In the genomic region with DNA sequence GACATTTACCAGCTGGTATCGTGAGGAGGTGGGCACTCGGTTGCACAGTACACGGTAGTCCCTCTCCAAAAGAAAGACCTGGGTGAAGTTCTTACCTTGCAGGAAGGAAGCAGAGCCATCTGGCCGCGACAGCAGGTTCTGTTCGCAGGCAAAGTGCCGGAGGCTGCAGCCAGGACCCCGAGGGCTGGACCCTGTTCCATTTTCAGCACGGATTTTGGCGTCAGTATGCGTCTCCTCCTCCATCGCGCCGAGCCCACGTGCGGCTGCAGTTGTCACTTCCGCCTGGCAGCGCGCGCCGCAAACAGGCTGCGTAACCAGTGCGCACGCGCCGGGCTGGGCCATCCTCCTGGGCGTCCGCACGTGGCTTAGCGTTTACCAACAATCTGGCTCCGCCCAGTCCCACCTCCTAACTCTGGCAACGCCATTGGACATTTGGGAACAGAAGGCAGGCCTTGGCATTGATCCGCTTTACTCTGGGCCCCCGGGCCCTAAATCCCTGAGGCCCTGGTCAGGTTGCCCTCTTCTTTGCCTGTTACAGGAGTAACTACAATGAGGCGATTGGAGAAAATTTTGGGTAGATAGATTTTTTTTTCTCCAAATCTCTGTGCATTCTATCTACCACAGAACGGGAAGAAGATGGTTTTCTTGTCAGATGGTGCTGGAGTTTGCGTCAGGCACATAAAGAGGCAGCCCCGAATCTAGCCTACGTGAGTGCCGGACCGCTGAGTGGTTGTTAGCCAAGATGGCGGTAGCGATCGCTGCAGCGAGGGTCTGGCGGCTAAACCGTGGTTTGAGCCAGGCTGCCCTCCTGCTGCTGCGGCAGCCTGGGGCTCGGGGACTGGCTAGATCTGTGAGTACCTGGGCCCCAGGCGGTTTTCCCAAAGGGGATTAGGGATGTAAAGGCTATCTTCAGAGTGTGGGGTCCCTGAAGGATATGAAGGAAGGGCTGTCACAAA, we compare ENCODE assay signal across 8 cellular contexts. TPM values are rescaled to one million over a fixed set of nuclear protein-coding genes. Genes with fewer than 3 reads are reported as not detected.
DNase-seq lines count a peak whose midpoint lies in the region; ATAC-seq and TF ChIP-seq lines count a peak whose summit lies in the region.

A gene (plus strand): TSS at position 733 of the 956 bp plus-strand sequence. CDS start 10 bp downstream, at position 743.
A gene (minus strand): TSS at position 274 of the 956 bp plus-strand sequence. CDS start 31 bp downstream, at position 243.

- H3K4me1 ChIP-seq in PC-3 (ENCODE audit: insufficient read depth, low read length), result peaks cover 10% of the 10 kb centered on the region; the same call in 1 of the 2 replicates
- peaks cover 40% of the 10 kb centered on the region for H3K4me1 ChIP-seq in mononuclear cell (ENCODE audit: insufficient read depth, low read length)

- H3K36me3 ChIP-seq in PC-3 (ENCODE audit: low read depth, low read length), result no peaks in the 10 kb centered on the region

- H3F3A ChIP-seq in PC-3 (ENCODE audit: low read length, unreplicated experiment), result no peaks in the 10 kb centered on the region

- no peak for TF ChIP-seq EP300 in Ishikawa (IDR thresholded peaks at IDR 0.05; ENCODE audit: borderline replicate concordance)

- H3K9me2 ChIP-seq in PC-3 (replicated peaks; ENCODE audit: low read length), result no peaks in the 10 kb centered on the region

- peak within 1 kb of the TSS; percentile 97 for H3K9ac ChIP-seq in PC-3 (ENCODE audit: low read length)

- H3K4me3 ChIP-seq in PC-3 (ENCODE audit: low read length), result peak within 1 kb of the TSS; percentile 96
- H3K4me3 ChIP-seq in epithelial cell of esophagus (ENCODE audit: low read length), result peak within 1 kb of the TSS; percentile 95
- peak within 1 kb of the TSS; percentile 92 for H3K4me3 ChIP-seq in mononuclear cell (ENCODE audit: low read length)

- H3K27me3 ChIP-seq in PC-3 (ENCODE audit: low read length) (no peaks in the 10 kb centered on the region), mononuclear cell (ENCODE audit: insufficient read depth, low read length) (no peaks in the 10 kb centered on the region)

- H3K9me3 ChIP-seq in PC-3 (ENCODE audit: low read length) (no peaks in the 10 kb centered on the region), mononuclear cell (ENCODE audit: low read depth, low read length) (no peaks in the 10 kb centered on the region)

- intact Hi-C loops in PC-3 (cut with micrococcal nuclease), result no loop called here

- CTCF ChIA-PET in PC-3 (lab: Charles Lee), result no interaction called here

- no peak for TF ChIP-seq RAD21 in Ishikawa (IDR thresholded peaks at IDR 0.05; ENCODE audit: low read depth)

- H3K27ac ChIP-seq in PC-3 (ENCODE audit: low read length), result peak within 1 kb of the TSS; percentile 75

- DNase-seq in DMS114 treated with DMSO at 0.1 percent for 48 hours (lab: John Stamatoyannopoulos, UW; ENCODE audit: unreplicated experiment) (peak; percentile 99), PC-3 (peak; percentile 98), activated T-cell treated with anti-CD3 and anti-CD28 coated beads for 48 hours (ENCODE audit: low read depth) (peak; percentile 98), epithelial cell of esophagus (ENCODE audit: low read depth) (peak; percentile 100)
- DNase-seq in stimulated activated CD8-positive, alpha-beta memory T cell treated with anti-CD3 and anti-CD28 coated beads, Interleukin-4, amount 100 ng/mL, for 1 hour (ENCODE audit: low read depth in 2 of 2, low spot score in 1 of 2), result peak; percentile 91 to 98

- POLR2A ChIA-PET in PC-3 (lab: Charles Lee; ENCODE audit: unreplicated experiment), result no interaction called here

- peak within 1 kb of the TSS; percentile 96 for H3K4me2 ChIP-seq in PC-3 (ENCODE audit: low read length)

- ATAC-seq in GM21576 (IDR thresholded peaks at IDR 0.05; ENCODE audit: unreplicated experiment) (peak; percentile 91), PC-3 (peak; percentile 95)

- TSS peak; percentile 80 for BruUV-seq in PC-3 (replicated peaks; lab: Mats Ljungman, UMichigan)

- H2AFZ ChIP-seq in PC-3 (ENCODE audit: low read length), result peak within 1 kb of the TSS; percentile 81

- TF ChIP-seq CTCF in PC-3 (conservative IDR thresholded peaks at IDR 0.05; ENCODE audit: low read depth, low read length) (no peak), epithelial cell of esophagus (IDR thresholded peaks at IDR 0.05; ENCODE audit: insufficient read depth, low read depth, low read length, missing control alignments) (no peak)

- peaks cover 36% of the 10 kb centered on the region for H3K79me2 ChIP-seq in PC-3 (ENCODE audit: low read length)

- H4K20me1 ChIP-seq in PC-3 (ENCODE audit: low read length), result no peaks in the 10 kb centered on the region

TF ChIP-seq in Ishikawa, 13 proteins besides CTCF, POLR2A, EP300 and RAD21:
- no peak for TF ChIP-seq TEAD4 (IDR thresholded peaks at IDR 0.05)
- TF ChIP-seq EGR1 (IDR thresholded peaks at IDR 0.05), result no peak
- no peak for TF ChIP-seq CREB1 (IDR thresholded peaks at IDR 0.05; ENCODE audit: low read depth)
- no peak for TF ChIP-seq CEBPB (IDR thresholded peaks at IDR 0.05)
- TF ChIP-seq, protein P1, sequence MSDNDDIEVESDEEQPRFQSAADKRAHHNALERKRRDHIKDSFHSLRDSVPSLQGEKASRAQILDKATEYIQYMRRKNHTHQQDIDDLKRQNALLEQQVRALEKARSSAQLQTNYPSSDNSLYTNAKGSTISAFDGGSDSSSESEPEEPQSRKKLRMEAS (IDR thresholded peaks at IDR 0.05), result peak; percentile 100
- TF ChIP-seq, protein P2, sequence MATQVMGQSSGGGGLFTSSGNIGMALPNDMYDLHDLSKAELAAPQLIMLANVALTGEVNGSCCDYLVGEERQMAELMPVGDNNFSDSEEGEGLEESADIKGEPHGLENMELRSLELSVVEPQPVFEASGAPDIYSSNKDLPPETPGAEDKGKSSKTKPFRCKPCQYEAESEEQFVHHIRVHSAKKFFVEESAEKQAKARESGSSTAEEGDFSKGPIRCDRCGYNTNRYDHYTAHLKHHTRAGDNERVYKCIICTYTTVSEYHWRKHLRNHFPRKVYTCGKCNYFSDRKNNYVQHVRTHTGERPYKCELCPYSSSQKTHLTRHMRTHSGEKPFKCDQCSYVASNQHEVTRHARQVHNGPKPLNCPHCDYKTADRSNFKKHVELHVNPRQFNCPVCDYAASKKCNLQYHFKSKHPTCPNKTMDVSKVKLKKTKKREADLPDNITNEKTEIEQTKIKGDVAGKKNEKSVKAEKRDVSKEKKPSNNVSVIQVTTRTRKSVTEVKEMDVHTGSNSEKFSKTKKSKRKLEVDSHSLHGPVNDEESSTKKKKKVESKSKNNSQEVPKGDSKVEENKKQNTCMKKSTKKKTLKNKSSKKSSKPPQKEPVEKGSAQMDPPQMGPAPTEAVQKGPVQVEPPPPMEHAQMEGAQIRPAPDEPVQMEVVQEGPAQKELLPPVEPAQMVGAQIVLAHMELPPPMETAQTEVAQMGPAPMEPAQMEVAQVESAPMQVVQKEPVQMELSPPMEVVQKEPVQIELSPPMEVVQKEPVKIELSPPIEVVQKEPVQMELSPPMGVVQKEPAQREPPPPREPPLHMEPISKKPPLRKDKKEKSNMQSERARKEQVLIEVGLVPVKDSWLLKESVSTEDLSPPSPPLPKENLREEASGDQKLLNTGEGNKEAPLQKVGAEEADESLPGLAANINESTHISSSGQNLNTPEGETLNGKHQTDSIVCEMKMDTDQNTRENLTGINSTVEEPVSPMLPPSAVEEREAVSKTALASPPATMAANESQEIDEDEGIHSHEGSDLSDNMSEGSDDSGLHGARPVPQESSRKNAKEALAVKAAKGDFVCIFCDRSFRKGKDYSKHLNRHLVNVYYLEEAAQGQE (IDR thresholded peaks at IDR 0.05; ENCODE audit: low read depth), result no peak
- TF ChIP-seq TCF12 (IDR thresholded peaks at IDR 0.05; ENCODE audit: low read depth), result peak; percentile 21; the same call in 1 of the 2 replicates
- TF ChIP-seq YY1 (IDR thresholded peaks at IDR 0.05; ENCODE audit: low read depth), result peak; percentile 94
- peak; percentile 73; the same call in 1 of the 2 replicates for TF ChIP-seq TAF1 (IDR thresholded peaks at IDR 0.05; ENCODE audit: low read depth)
- peak; percentile 74 for TF ChIP-seq NFIC (IDR thresholded peaks at IDR 0.05)
- 0 out of 2 replicates have a peak, but pooled peaks have one; percentile 17 for TF ChIP-seq FOXM1 (IDR thresholded peaks at IDR 0.05; ENCODE audit: borderline replicate concordance, low read depth)
- no peak for TF ChIP-seq ZBTB7A (IDR thresholded peaks at IDR 0.05; ENCODE audit: low read depth)
- TF ChIP-seq, protein P3, sequence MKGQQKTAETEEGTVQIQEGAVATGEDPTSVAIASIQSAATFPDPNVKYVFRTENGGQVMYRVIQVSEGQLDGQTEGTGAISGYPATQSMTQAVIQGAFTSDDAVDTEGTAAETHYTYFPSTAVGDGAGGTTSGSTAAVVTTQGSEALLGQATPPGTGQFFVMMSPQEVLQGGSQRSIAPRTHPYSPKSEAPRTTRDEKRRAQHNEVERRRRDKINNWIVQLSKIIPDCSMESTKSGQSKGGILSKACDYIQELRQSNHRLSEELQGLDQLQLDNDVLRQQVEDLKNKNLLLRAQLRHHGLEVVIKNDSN (IDR thresholded peaks at IDR 0.05), result peak; percentile 91

RNA-seq across cellular contexts. Expression of the first gene that starts in this region (rescaled TPM):
- total RNA-seq in PC-3 (2014; rRNA removed) (49.2 and 53.1 TPM in 2 replicates), mononuclear cell (30.2 TPM)

RNA-seq across cellular contexts. Expression of the second gene that starts in this region (rescaled TPM):
- total RNA-seq in PC-3 (2014; rRNA removed) (40.8 and 41.5 TPM in 2 replicates), mononuclear cell (8.0 TPM)

Comparison
In these comparisons a context has a peak if more than half of its experiments do, and no peak if none do; other contexts are left out.
1. Peak in every context shown above with its lines: DNase-seq, ATAC-seq, H3K4me3 ChIP-seq and H3K27ac ChIP-seq.